In genomic region chr11:107931206-107931605, GRCh38 we compare ENCODE assay signal across 16 cellular contexts. TPM values are rescaled to one million over a fixed set of nuclear protein-coding genes. Genes with fewer than 3 reads are reported as not detected.
DNase-seq lines count a peak whose midpoint lies in the region; ATAC-seq, FAIRE-seq and TF ChIP-seq lines count a peak whose summit lies in the region.
"Had no signal": no experiment of that assay in that cellular context is flagged by ENCODE, and none has a peak within 500 bp of the region (broad histone marks: within the 10 kb centered on the region; RNA-seq: fewer than 3 reads in every experiment).

No MANE protein-coding gene starts in this region.

- H3K36me3 ChIP-seq in bronchial epithelial cell (ENCODE audit: control insufficient read depth, insufficient read depth, low read length): no peaks in the 10 kb centered on the region
- no peaks in the 10 kb centered on the region for H3K36me3 ChIP-seq in effector memory CD4-positive, alpha-beta T cell (ENCODE audit: control insufficient read depth, insufficient read depth, low read length)
- H3K36me3 ChIP-seq: HAP-1 had no signal

- peaks cover 18% of the 10 kb centered on the region for H3K4me1 ChIP-seq in effector memory CD4-positive, alpha-beta T cell (ENCODE audit: control insufficient read depth, insufficient read depth, low read length, poor library complexity, severe bottlenecking)

- DNase-seq in NCI-H1105 treated with DMSO at 0.1 percent for 48 hours (lab: John Stamatoyannopoulos, UW): peak; percentile 13
- DNase-seq in NCI-H1105 (lab: John Stamatoyannopoulos, UW): no peak
- peak; percentile 63 for DNase-seq in LNCaP clone FGC (ENCODE audit: low read depth)
- DNase-seq in bronchial epithelial cell (ENCODE audit: low read depth): peak; percentile 22
- no peak for DNase-seq in effector memory CD4-positive, alpha-beta T cell
- DNase-seq: C1 segment of cervical spinal cord; Calu3; CD4-positive, alpha-beta T cell; DMS 273 treated with DMSO at 0.1 percent for 48 hours; GF-D8 had no signal

- FAIRE-seq in bronchial epithelial cell (lab: Jason Lieb, UNC): no peak
- FAIRE-seq: GM19239, H1 had no signal

- no peak for ATAC-seq in GM19395 (IDR thresholded peaks at IDR 0.05; ENCODE audit: unreplicated experiment)

- peaks cover 7% of the 10 kb centered on the region for H3K27me3 ChIP-seq in bronchial epithelial cell (ENCODE audit: control insufficient read depth, insufficient read depth, low read length)
- peaks cover 3% of the 10 kb centered on the region for H3K27me3 ChIP-seq in effector memory CD4-positive, alpha-beta T cell (replicated peaks; ENCODE audit: control insufficient read depth, insufficient read depth, low read length, poor library complexity, severe bottlenecking)

- no peak for TF ChIP-seq CTCF in 22Rv1 (IDR thresholded peaks at IDR 0.05)
- no peak for TF ChIP-seq CTCF in LNCaP clone FGC (IDR thresholded peaks at IDR 0.05; ENCODE audit: control insufficient read depth, extremely low read depth, insufficient read depth)
- TF ChIP-seq CTCF in bronchial epithelial cell (IDR thresholded peaks at IDR 0.05; ENCODE audit: insufficient read depth, low read length, severe bottlenecking): no peak

- no peaks in the 10 kb centered on the region for H3K9me3 ChIP-seq in effector memory CD4-positive, alpha-beta T cell (ENCODE audit: control insufficient read depth, low read length)
- H3K9me3 ChIP-seq: HAP-1 had no signal

- H3K27ac ChIP-seq in 22Rv1: peak overlapping the region; percentile 40; the same call in 1 of the 2 replicates
- no peak overlapping the region for H3K27ac ChIP-seq in effector memory CD4-positive, alpha-beta T cell (ENCODE audit: insufficient read depth, low read length, poor library complexity, severe bottlenecking)
- H3K27ac ChIP-seq: HL-60 had no signal

- no peak overlapping the region for H3K4me3 ChIP-seq in LNCaP clone FGC (ENCODE audit: low read depth, low read length)
- H3K4me3 ChIP-seq in bronchial epithelial cell (ENCODE audit: low read depth, low read length): no peak overlapping the region
- no peak overlapping the region for H3K4me3 ChIP-seq in effector memory CD4-positive, alpha-beta T cell (ENCODE audit: insufficient read depth, low read depth, low read length, poor library complexity, severe bottlenecking)
- H3K4me3 ChIP-seq: HAP-1 had no signal

RNA-seq across cellular contexts. Expression of gene RAB39A, which starts 3.0 kb away (rescaled TPM):
- not detected in 2 replicates for total RNA-seq in bronchial epithelial cell
- total RNA-seq: Calu3; CD4-positive, alpha-beta T cell had no signal

Comparison
In these comparisons a context has a peak if more than half of its experiments do, and no peak if none do; other contexts are left out.
1. DNase-seq: peak in NCI-H1105 treated with DMSO at 0.1 percent for 48 hours (single experiment), LNCaP clone FGC (single experiment) and bronchial epithelial cell (single experiment); none in NCI-H1105 (single experiment) and effector memory CD4-positive, alpha-beta T cell (0 of 3).